1 cellular context compared by ENCODE assay signal in the genomic region with DNA sequence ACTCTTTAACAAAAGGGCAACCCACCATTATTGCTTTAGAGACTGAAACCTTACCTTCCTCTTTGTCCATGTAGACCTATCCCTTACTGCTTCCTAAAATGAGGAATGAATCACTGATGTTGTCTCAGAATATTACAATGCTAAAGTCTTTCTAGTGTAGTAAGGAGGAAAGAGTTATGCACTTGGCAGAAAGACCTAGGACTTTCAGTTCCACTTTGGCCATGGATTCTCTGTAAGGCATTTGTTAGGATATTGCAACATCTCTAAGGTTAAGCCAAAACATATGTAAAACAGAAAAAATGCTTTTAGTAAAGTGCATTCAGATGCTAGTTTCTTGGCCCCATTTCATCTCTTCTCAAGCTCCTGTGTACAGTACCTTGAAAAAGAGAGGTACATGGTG.
TF ChIP-seq lines count a peak whose summit lies in the region.

No MANE protein-coding gene starts in this region.

TF ChIP-seq in SK-N-SH, 30 proteins besides CTCF, POLR2A, EP300 and RAD21 (continued from another document):
- TF ChIP-seq JUND (IDR thresholded peaks at IDR 0.05) = peak; percentile 51; the same call in 1 of the 2 replicates
- TF ChIP-seq CHD2 (IDR thresholded peaks at IDR 0.05; ENCODE audit: low read length, partially characterized antibody) = no peak
- no peak for TF ChIP-seq REST (IDR thresholded peaks at IDR 0.05; ENCODE audit: low read depth, low read length)
- no peak for TF ChIP-seq IRF3 (IDR thresholded peaks at IDR 0.05; ENCODE audit: low read depth, low read length)
- TF ChIP-seq SMC3 (IDR thresholded peaks at IDR 0.05; ENCODE audit: low read depth, low read length) = no peak
- no peak for TF ChIP-seq ELF1 (IDR thresholded peaks at IDR 0.05)
- peak; percentile 16; the same call in 1 of the 2 replicates for TF ChIP-seq TEAD4 (IDR thresholded peaks at IDR 0.05; ENCODE audit: borderline replicate concordance, insufficient read depth)
- no peak for TF ChIP-seq TAF1 (IDR thresholded peaks at IDR 0.05; ENCODE audit: borderline replicate concordance, low read depth, low read length)
- no peak for TF ChIP-seq SIN3A (IDR thresholded peaks at IDR 0.05; ENCODE audit: borderline replicate concordance, low read depth, low read length)
- TF ChIP-seq MXI1 (IDR thresholded peaks at IDR 0.05; ENCODE audit: low read depth, low read length) = no peak
- no peak for TF ChIP-seq ZBTB33 (IDR thresholded peaks at IDR 0.05; ENCODE audit: borderline replicate concordance, low read depth)
- no peak for TF ChIP-seq USF1 (IDR thresholded peaks at IDR 0.05; ENCODE audit: borderline replicate concordance, low read depth)
- peak; percentile 90 for TF ChIP-seq TCF12 (IDR thresholded peaks at IDR 0.05)
- TF ChIP-seq MEF2A (IDR thresholded peaks at IDR 0.05; ENCODE audit: borderline replicate concordance, low read depth) = no peak
